7 cellular contexts compared by ENCODE assay signal in genomic region chr11:9019861-9020260, GRCh38. TPM values are rescaled to one million over a fixed set of nuclear protein-coding genes. Genes with fewer than 3 reads are reported as not detected.
"Had no signal": no experiment of that assay in that cellular context is flagged by ENCODE, and none has a peak within 500 bp of the region (broad histone marks: within the 10 kb centered on the region; RNA-seq: fewer than 3 reads in every experiment).

No MANE protein-coding gene starts in this region.

- ATAC-seq: K562 had no signal

- H2AFZ ChIP-seq: GM23248 had no signal

- DNase-seq: GM23248, GOT3, H7, HCEC 1CT, IMR-90 had no signal

- H3K4me3 ChIP-seq: GM23248, K562 had no signal

- H3K27ac ChIP-seq: GM23248 had no signal

- H3K9ac ChIP-seq: GM23248 had no signal

RNA-seq across cellular contexts. Expression of gene NRIP3, which starts 16.1 kb away (rescaled TPM):
- total RNA-seq: HT-29 had no signal
